10 cellular contexts compared by ENCODE assay signal in genomic region chr1:6409733-6410132, GRCh38. TPM values are rescaled to one million over a fixed set of nuclear protein-coding genes. Genes with fewer than 3 reads are reported as not detected.
"Had no signal": no experiment of that assay in that cellular context is flagged by ENCODE, and none has a peak within 500 bp of the region (broad histone marks: within the 10 kb centered on the region; RNA-seq: fewer than 3 reads in every experiment).

No MANE protein-coding gene starts in this region.

- FAIRE-seq: HepG2, HTR-8/SVneo had no signal

- H3K4me2 ChIP-seq: KMS-11 had no signal

- DNase-seq: IMR-90, KBM-7, KG1 had no signal

- H3K27ac ChIP-seq: HL-60, KMS-11 had no signal

- ATAC-seq: HepG2 had no signal

- H3K9ac ChIP-seq: KMS-11 had no signal

RNA-seq across cellular contexts. Expression of gene HES2, which starts 10.0 kb away (rescaled TPM):
- total RNA-seq: HT-29, IMR-90 had no signal
- polyA plus RNA-seq: IgD-negative memory B cell, IMR-90 had no signal

RNA-seq across cellular contexts. Expression of gene ESPN, which starts 14.8 kb away (rescaled TPM):
- total RNA-seq: HT1080 had no signal
- polyA plus RNA-seq: IgD-negative memory B cell had no signal
